ENCODE assay signal across 14 cellular contexts in the genomic region with DNA sequence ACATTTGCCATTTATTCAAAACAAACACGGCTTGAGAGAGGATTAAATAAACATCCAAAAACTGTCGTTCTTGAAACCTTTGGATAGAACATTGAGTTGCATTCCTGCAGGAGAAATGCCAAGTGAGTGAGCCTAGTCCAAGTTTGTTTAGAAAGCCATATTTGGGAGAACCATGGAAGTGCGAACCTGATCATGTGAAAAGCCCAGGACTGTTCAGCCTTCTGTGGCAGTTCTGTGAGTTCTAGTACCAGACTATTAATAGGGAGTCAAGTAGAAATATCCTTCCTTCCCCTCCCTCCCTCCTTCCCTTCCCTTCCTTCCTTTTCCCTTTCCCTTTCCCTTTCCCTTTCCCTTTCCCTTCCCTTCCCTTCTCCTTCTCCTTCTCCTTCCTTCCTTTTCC.
DNase-seq lines count a peak whose midpoint lies in the region; ATAC-seq and TF ChIP-seq lines count a peak whose summit lies in the region.
"Had no signal": no experiment of that assay in that cellular context is flagged by ENCODE, and none has a peak within 500 bp of the region (broad histone marks: within the 10 kb centered on the region; RNA-seq: fewer than 3 reads in every experiment).

No MANE protein-coding gene starts in this region.

- no peak for TF ChIP-seq POLR2A in esophagus squamous epithelium (IDR thresholded peaks at IDR 0.05)

- no peaks in the 10 kb centered on the region for H3K36me3 ChIP-seq in esophagus squamous epithelium
- H3K36me3 ChIP-seq in lower lobe of right lung, result no peaks in the 10 kb centered on the region
- no peaks in the 10 kb centered on the region for H3K36me3 ChIP-seq in thoracic aorta
- H3K36me3 ChIP-seq: neural progenitor cell had no signal

- H3K27ac ChIP-seq in esophagus squamous epithelium, result peak overlapping the region in 3 of 4 donors; percentile 73 to 78 (median 75)
- peak overlapping the region; percentile 18 for H3K27ac ChIP-seq in lower lobe of right lung
- peak overlapping the region; percentile 86 to 88 for H3K27ac ChIP-seq in thoracic aorta
- H3K27ac ChIP-seq: neural progenitor cell had no signal

- H3K4me1 ChIP-seq in esophagus squamous epithelium (peaks cover 0 to 17% (median 6%) of the 10 kb centered on the region in 3 donors), lower lobe of right lung (peaks cover 10% of the 10 kb centered on the region), thoracic aorta (ENCODE audit: control insufficient read depth in 1 of 2, low read depth in 2 of 2) (peaks cover 31 to 57% of the 10 kb centered on the region in 2 donors)
- H3K4me1 ChIP-seq: Caco-2, neural progenitor cell had no signal

- H3K4me3 ChIP-seq in esophagus squamous epithelium (no peak overlapping the region), lower lobe of right lung (no peak overlapping the region), thoracic aorta (peak overlapping the region; percentile 31)
- H3K4me3 ChIP-seq: neural progenitor cell had no signal

- peak; percentile 67 for DNase-seq in LHCN-M2 (ENCODE audit: low read depth)
- DNase-seq in esophagus squamous epithelium (lab: John Stamatoyannopoulos, UW), result no peak
- DNase-seq in lower lobe of right lung, result no peak
- DNase-seq in thoracic aorta (ENCODE audit: low spot score), result peak; percentile 41
- no peak for DNase-seq in HuH-7.5 (ENCODE audit: low spot score)
- DNase-seq in NCI-H226, result no peak
- no peak for DNase-seq in GM13977 (ENCODE audit: low spot score)
- DNase-seq: activated naive CD4-positive, alpha-beta T cell treated with anti-CD3 and anti-CD28 coated beads, Interleukin-2, amount 10 ng/mL, durations not matched to agents 7 days and 5 days; Caco-2; effector CD4-positive, alpha-beta T cell; NCI-H748 treated with DMSO at 0.1 percent for 48 hours; stimulated activated CD4-positive, alpha-beta T cell treated with anti-CD3 and anti-CD28 coated beads, Interleukin-4, amount 100 ng/mL, for 1 hour had no signal

- H3K27me3 ChIP-seq in esophagus squamous epithelium (no peaks in the 10 kb centered on the region), lower lobe of right lung (ENCODE audit: low read depth) (no peaks in the 10 kb centered on the region), thoracic aorta (replicated peaks; ENCODE audit: insufficient read depth) (no peaks in the 10 kb centered on the region)
- H3K27me3 ChIP-seq: neural progenitor cell had no signal

- TF ChIP-seq CTCF in esophagus squamous epithelium (IDR thresholded peaks at IDR 0.05), result no peak
- no peak for TF ChIP-seq CTCF in lower lobe of right lung (IDR thresholded peaks at IDR 0.05)
- TF ChIP-seq CTCF in thoracic aorta (IDR thresholded peaks at IDR 0.05), result no peak
- TF ChIP-seq CTCF in GM13977 (IDR thresholded peaks at IDR 0.05; ENCODE audit: extremely low read depth, insufficient read depth, missing control alignments), result no peak

- peak; percentile 68 to 80 for ATAC-seq in lower lobe of right lung
- peak; percentile 77 for ATAC-seq in thoracic aorta (ENCODE audit: insufficient number of reproducible peaks, low FRiP score, low read depth)
- ATAC-seq in HG02981 (IDR thresholded peaks at IDR 0.05; ENCODE audit: unreplicated experiment), result no peak

- intact Hi-C loops in esophagus squamous epithelium (cut with DNase I) (no loop called here), lower lobe of right lung (cut with DNase I) (no loop called here)

- H3K9me3 ChIP-seq in esophagus squamous epithelium (no peaks in the 10 kb centered on the region), lower lobe of right lung (no peaks in the 10 kb centered on the region), thoracic aorta (no peaks in the 10 kb centered on the region)
- H3K9me3 ChIP-seq: Caco-2 had no signal

- 32 to 36% methylated on average over 3 of the region's 3 CpGs for WGBS in esophagus squamous epithelium, 2 donors

- in situ Hi-C loops in GM13977 (cut with MboI; ENCODE audit: low pct_unique_long_range_greater_than_20kb, low sequenced_read_pairs, unreplicated experiment), result no loop called here

Comparison
In these comparisons a context has a peak if more than half of its experiments do, and no peak if none do; other contexts are left out.
1. DNase-seq: peak in LHCN-M2 (single experiment) and thoracic aorta (single experiment); none in esophagus squamous epithelium (single experiment), lower lobe of right lung (single experiment), HuH-7.5 (single experiment), NCI-H226 (single experiment) and GM13977 (single experiment).
2. H3K27ac ChIP-seq: peak in every context shown above with its lines; median percentile 87 in thoracic aorta; 75 in esophagus squamous epithelium; 18 in lower lobe of right lung.